ENCODE assay signal across 11 cellular contexts in genomic region chr17:561118-561517, GRCh38.
DNase-seq lines count a peak whose midpoint lies in the region; ATAC-seq and TF ChIP-seq lines count a peak whose summit lies in the region.
"Had no signal": no experiment of that assay in that cellular context is flagged by ENCODE, and none has a peak within 500 bp of the region (broad histone marks: within the 10 kb centered on the region; RNA-seq: fewer than 3 reads in every experiment).

No MANE protein-coding gene starts in this region.

- peaks cover 17% of the 10 kb centered on the region for H3K36me3 ChIP-seq in adipocyte (ENCODE audit: control insufficient read depth, insufficient read depth, low read length, severe bottlenecking)
- peaks cover 47% of the 10 kb centered on the region for H3K36me3 ChIP-seq in lower lobe of right lung

- H3K36me3 Mint-ChIP-seq in T-cell: peaks cover 38% of the 10 kb centered on the region

- peak; percentile 33 for DNase-seq in stimulated activated CD4-positive, alpha-beta T cell treated with anti-CD3 and anti-CD28 coated beads, Interleukin-15, amount 100 ng/mL, for 24 hours
- no peak for DNase-seq in stimulated activated CD4-positive, alpha-beta T cell treated with anti-CD3 and anti-CD28 coated beads, Interleukin-4, amount 100 ng/mL, for 1 hour
- DNase-seq in adipocyte (ENCODE audit: low read depth): peak; percentile 12
- DNase-seq in lower lobe of right lung: no peak
- no peak for DNase-seq in T-cell
- DNase-seq: CD8-positive, alpha-beta memory T cell; left cardiac atrium; NCI-H2171 had no signal

- H3K4me1 ChIP-seq in adipocyte (ENCODE audit: control insufficient read depth, insufficient read depth, low read length): peaks cover 41% of the 10 kb centered on the region
- H3K4me1 ChIP-seq in lower lobe of right lung: peaks cover 40% of the 10 kb centered on the region

- POLR2A ChIA-PET in T-cell (lab: Charles Lee): interaction anchor here in 1 of 2 donors (0.6 kb wide), 1 partner anchor 128 kb away, joined by 4 read pairs; no protein-coding TSS in a partner anchor

- no peaks in the 10 kb centered on the region for H3K27me3 Mint-ChIP-seq in T-cell
- H3K27me3 Mint-ChIP-seq: CD8-positive, alpha-beta memory T cell had no signal

- no peak overlapping the region for H3K9ac ChIP-seq in adipocyte (ENCODE audit: low read length)

- no peak overlapping the region for H3K27ac Mint-ChIP-seq in T-cell

- no peak for TF ChIP-seq CTCF in lower lobe of right lung (IDR thresholded peaks at IDR 0.05)

- no peaks in the 10 kb centered on the region for H3K9me3 Mint-ChIP-seq in T-cell
- H3K9me3 Mint-ChIP-seq: CD8-positive, alpha-beta memory T cell had no signal

- CTCF ChIA-PET in T-cell (lab: Charles Lee): no interaction called here

- H3K27me3 ChIP-seq in adipocyte (replicated peaks; ENCODE audit: control insufficient read depth, insufficient read depth, low read length) (no peaks in the 10 kb centered on the region), lower lobe of right lung (ENCODE audit: low read depth) (no peaks in the 10 kb centered on the region)

- no peaks in the 10 kb centered on the region for H3K4me1 Mint-ChIP-seq in T-cell
- H3K4me1 Mint-ChIP-seq: CD8-positive, alpha-beta memory T cell had no signal

- intact Hi-C loops in lower lobe of right lung (cut with DNase I): no loop called here

- H3K4me3 ChIP-seq in adipocyte (ENCODE audit: low read length): no peak overlapping the region
- H3K4me3 ChIP-seq in lower lobe of right lung: no peak overlapping the region

- no peaks in the 10 kb centered on the region for H3K9me3 ChIP-seq in adipocyte (ENCODE audit: control insufficient read depth, low read length)
- no peaks in the 10 kb centered on the region for H3K9me3 ChIP-seq in lower lobe of right lung

- peak; percentile 27 to 32 for ATAC-seq in lower lobe of right lung
- ATAC-seq in GM21367 (IDR thresholded peaks at IDR 0.05; ENCODE audit: unreplicated experiment): no peak
- ATAC-seq in GM21360 (IDR thresholded peaks at IDR 0.05; ENCODE audit: unreplicated experiment): no peak
- no peak for ATAC-seq in T-cell (replicated peaks in 1 of 4)
- no peak for ATAC-seq in GM18502 (IDR thresholded peaks at IDR 0.05; ENCODE audit: poor library complexity, unreplicated experiment)

- no peak overlapping the region for H3K4me3 Mint-ChIP-seq in T-cell
- H3K4me3 Mint-ChIP-seq: CD8-positive, alpha-beta memory T cell had no signal

- H3K27ac ChIP-seq in lower lobe of right lung: no peak overlapping the region

Comparison
In these comparisons a context has a peak if more than half of its experiments do, and no peak if none do; other contexts are left out.
1. DNase-seq: peak in stimulated activated CD4-positive, alpha-beta T cell treated with anti-CD3 and anti-CD28 coated beads, Interleukin-15, amount 100 ng/mL, for 24 hours (single experiment) and adipocyte (single experiment); none in stimulated activated CD4-positive, alpha-beta T cell treated with anti-CD3 and anti-CD28 coated beads, Interleukin-4, amount 100 ng/mL, for 1 hour (single experiment), lower lobe of right lung (single experiment) and T-cell (0 of 34).
2. ATAC-seq: peak in lower lobe of right lung (2 of 2); none in GM21367 (single experiment), GM21360 (single experiment), T-cell (0 of 4) and GM18502 (single experiment).